In the genomic region with DNA sequence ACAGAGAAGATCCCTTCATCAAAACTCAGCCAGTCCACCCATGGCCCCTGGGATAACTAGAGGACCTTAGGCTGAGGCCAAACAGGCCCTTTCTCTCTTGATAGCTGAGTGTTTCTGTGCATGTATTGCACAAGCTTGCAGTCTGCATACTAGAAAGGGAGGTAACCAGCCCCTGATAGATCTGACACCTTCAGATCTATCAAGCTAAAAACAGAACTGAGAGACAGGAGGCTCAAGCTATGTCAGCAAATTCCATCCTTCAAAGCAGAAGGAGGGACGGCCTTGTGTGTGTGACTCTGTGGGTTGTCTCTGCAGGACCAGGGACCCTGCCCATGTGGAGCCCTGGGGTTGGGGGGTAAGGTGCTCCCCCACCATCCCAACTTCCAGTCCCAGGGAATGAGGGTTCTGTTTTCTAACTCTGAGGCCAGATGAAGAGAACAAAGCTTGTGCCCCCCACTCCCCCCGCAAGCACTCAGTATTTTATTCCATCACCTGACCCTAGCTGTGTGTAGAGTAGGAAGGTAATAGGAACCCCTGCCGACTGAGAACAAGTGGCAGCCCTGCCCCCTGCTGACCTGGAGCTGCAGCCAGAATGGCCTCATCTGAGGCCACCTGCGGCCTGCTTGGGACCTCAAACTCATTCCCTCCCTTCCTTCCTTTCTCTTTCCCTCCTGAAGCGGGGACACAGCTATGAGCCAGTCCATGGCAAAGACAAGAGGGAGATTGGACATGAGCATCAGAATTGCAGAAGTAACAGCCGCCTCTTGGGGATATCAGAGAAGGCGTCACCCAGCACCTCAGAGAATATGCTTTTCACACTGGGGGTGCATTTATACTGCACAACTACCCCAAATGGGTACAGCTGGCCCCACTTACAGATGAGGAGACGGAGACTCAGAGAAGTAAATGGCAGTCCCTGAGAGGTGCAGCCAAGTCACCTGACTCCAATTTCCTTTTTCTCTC, we compare ENCODE assay signal across 12 cellular contexts.
A peak's percentile ranks its signal among the peaks of the same experiment; 100 is the strongest.
DNase-seq lines count a peak whose midpoint lies in the region; ATAC-seq and TF ChIP-seq lines count a peak whose summit lies in the region.
"Had no signal": no experiment of that assay in that cellular context is flagged by ENCODE, and none has a peak within 500 bp of the region (broad histone marks: within the 10 kb centered on the region; RNA-seq: fewer than 3 reads in every experiment).

No MANE protein-coding gene starts in this region.

- peak; percentile 50 for DNase-seq in GM13976 (ENCODE audit: low spot score)
- no peak for DNase-seq in WTC11 (ENCODE audit: low spot score)
- no peak for DNase-seq in osteocyte (ENCODE audit: extremely low spot score, unreplicated experiment)
- no peak for DNase-seq in KG1 (lab: John Stamatoyannopoulos, UW)
- DNase-seq: effector CD8-positive, alpha-beta T cell; NCI-H2081 treated with DMSO at 0.1 percent for 48 hours; SHP77 treated with DMSO at 0.1 percent for 48 hours had no signal

- H3K9me3 Mint-ChIP-seq in IgD-negative memory B cell (no peaks in the 10 kb centered on the region), WTC11 (no peaks in the 10 kb centered on the region), osteocyte (ENCODE audit: unreplicated experiment) (no peaks in the 10 kb centered on the region)
- H3K9me3 Mint-ChIP-seq: stimulated activated naive CD8-positive, alpha-beta T cell treated with anti-CD3 and anti-CD28 coated beads, Interleukin-15, Interleukin-2, amounts not matched to agents 100 ng/mL and 50 ng/mL, for 24 hours had no signal

- H2AFZ ChIP-seq in parathyroid adenoma = peak overlapping the region; percentile 17

- POLR2A ChIA-PET in WTC11 (lab: Charles Lee) = no interaction called here

- ATAC-seq in WTC11 (peak; percentile 8; the same call in 1 of the 2 replicates), GM21825 (IDR thresholded peaks at IDR 0.05; ENCODE audit: unreplicated experiment) (no peak)

- H3K4me1 ChIP-seq in parathyroid adenoma = peaks cover 28% of the 10 kb centered on the region

- TF ChIP-seq CTCF in GM13976 (IDR thresholded peaks at IDR 0.05; ENCODE audit: borderline replicate concordance, control extremely low read depth, extremely low read depth, insufficient read depth, missing control alignments) (no peak), WTC11 (IDR thresholded peaks at IDR 0.05) (no peak), parathyroid adenoma (IDR thresholded peaks at IDR 0.05) (no peak), osteocyte (IDR thresholded peaks at IDR 0.05) (no peak)

- peaks cover 1% of the 10 kb centered on the region for H3K36me3 Mint-ChIP-seq in IgD-negative memory B cell
- H3K36me3 Mint-ChIP-seq in WTC11 = no peaks in the 10 kb centered on the region
- H3K36me3 Mint-ChIP-seq in osteocyte (ENCODE audit: unreplicated experiment) = no peaks in the 10 kb centered on the region

- H3K79me2 ChIP-seq in parathyroid adenoma = no peaks in the 10 kb centered on the region

- no peak overlapping the region for H3K4me2 ChIP-seq in parathyroid adenoma (ENCODE audit: low read length)

- peak overlapping the region in 3 of 4 donors; percentile 27 to 73 (median 67) for H3K4me3 Mint-ChIP-seq in IgD-negative memory B cell
- no peak overlapping the region for H3K4me3 Mint-ChIP-seq in WTC11
- no peak overlapping the region for H3K4me3 Mint-ChIP-seq in osteocyte (ENCODE audit: unreplicated experiment)
- H3K4me3 Mint-ChIP-seq: stimulated activated naive CD8-positive, alpha-beta T cell treated with anti-CD3 and anti-CD28 coated beads, Interleukin-15, Interleukin-2, amounts not matched to agents 100 ng/mL and 50 ng/mL, for 24 hours had no signal

- no peak overlapping the region for H3K4me3 ChIP-seq in parathyroid adenoma (ENCODE audit: low read depth, low read length)
- H3K4me3 ChIP-seq: lung had no signal

- no peak overlapping the region for H3K27ac ChIP-seq in parathyroid adenoma

- H3K4me1 Mint-ChIP-seq in IgD-negative memory B cell (peaks cover 45 to 52% (median 49%) of the 10 kb centered on the region in 3 donors), WTC11 (peaks cover 48% of the 10 kb centered on the region), osteocyte (ENCODE audit: unreplicated experiment) (no peaks in the 10 kb centered on the region)

- peaks cover 1% of the 10 kb centered on the region for H3K27me3 Mint-ChIP-seq in IgD-negative memory B cell
- no peaks in the 10 kb centered on the region for H3K27me3 Mint-ChIP-seq in WTC11 (ENCODE audit: low read depth)
- H3K27me3 Mint-ChIP-seq in osteocyte (ENCODE audit: unreplicated experiment) = peaks cover 3% of the 10 kb centered on the region
- H3K27me3 Mint-ChIP-seq: stimulated activated naive CD8-positive, alpha-beta T cell treated with anti-CD3 and anti-CD28 coated beads, Interleukin-15, Interleukin-2, amounts not matched to agents 100 ng/mL and 50 ng/mL, for 24 hours had no signal

- no peaks in the 10 kb centered on the region for H3K27me3 ChIP-seq in parathyroid adenoma (ENCODE audit: control insufficient read depth, insufficient read depth, low read length)

- H3K36me3 ChIP-seq in parathyroid adenoma (ENCODE audit: control insufficient read depth, insufficient read depth, low read length) = no peaks in the 10 kb centered on the region

- no peak overlapping the region for H3K9ac ChIP-seq in parathyroid adenoma

- CTCF ChIA-PET in WTC11 (lab: Charles Lee) = interaction anchor here (0.6 to 1.8 kb wide), 13 partner anchors 8 to 1166 kb away, joined by 3 to 16 read pairs (median 4); no protein-coding TSS in a partner anchor

- in situ Hi-C loops in GM13976 (cut with MboI; ENCODE audit: low sequenced_read_pairs, unreplicated experiment) = no loop called here

- H3K27ac Mint-ChIP-seq in IgD-negative memory B cell = peak overlapping the region; percentile 84 to 96 (median 93)
- no peak overlapping the region for H3K27ac Mint-ChIP-seq in WTC11
- H3K27ac Mint-ChIP-seq in osteocyte (ENCODE audit: unreplicated experiment) = no peak overlapping the region
- H3K27ac Mint-ChIP-seq: stimulated activated naive CD8-positive, alpha-beta T cell treated with anti-CD3 and anti-CD28 coated beads, Interleukin-15, Interleukin-2, amounts not matched to agents 100 ng/mL and 50 ng/mL, for 24 hours had no signal

- H3K9me3 ChIP-seq in parathyroid adenoma (ENCODE audit: control insufficient read depth, low read length) = no peaks in the 10 kb centered on the region

TF ChIP-seq in WTC11, 78 proteins besides CTCF, POLR2A, EP300 and RAD21:
- peak; percentile 93 for TF ChIP-seq ZNF423 (CRISPR knock-in tag; IDR thresholded peaks at IDR 0.05)
- TF ChIP-seq GABPB1 (CRISPR knock-in tag; IDR thresholded peaks at IDR 0.05) = no peak
- TF ChIP-seq, protein P1, sequence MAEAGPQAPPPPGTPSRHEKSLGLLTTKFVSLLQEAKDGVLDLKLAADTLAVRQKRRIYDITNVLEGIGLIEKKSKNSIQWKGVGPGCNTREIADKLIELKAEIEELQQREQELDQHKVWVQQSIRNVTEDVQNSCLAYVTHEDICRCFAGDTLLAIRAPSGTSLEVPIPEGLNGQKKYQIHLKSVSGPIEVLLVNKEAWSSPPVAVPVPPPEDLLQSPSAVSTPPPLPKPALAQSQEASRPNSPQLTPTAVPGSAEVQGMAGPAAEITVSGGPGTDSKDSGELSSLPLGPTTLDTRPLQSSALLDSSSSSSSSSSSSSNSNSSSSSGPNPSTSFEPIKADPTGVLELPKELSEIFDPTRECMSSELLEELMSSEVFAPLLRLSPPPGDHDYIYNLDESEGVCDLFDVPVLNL (CRISPR knock-in tag; IDR thresholded peaks at IDR 0.05; ENCODE audit: borderline replicate concordance, low read depth) = no peak
- no peak for TF ChIP-seq NR2C2 (CRISPR knock-in tag; IDR thresholded peaks at IDR 0.05)
- no peak for TF ChIP-seq NR1H2 (CRISPR knock-in tag; IDR thresholded peaks at IDR 0.05)
- TF ChIP-seq USF2 (CRISPR knock-in tag; IDR thresholded peaks at IDR 0.05) = 0 out of 2 replicates have a peak, but pooled peaks have one; percentile 22
- TF ChIP-seq SP1 (CRISPR knock-in tag; conservative IDR thresholded peaks at IDR 0.05) = no peak
- no peak for TF ChIP-seq ZNF416 (CRISPR knock-in tag; IDR thresholded peaks at IDR 0.05)

Comparison
In these comparisons a context has a peak if more than half of its experiments do, and no peak if none do; other contexts are left out.
1. H3K27ac Mint-ChIP-seq: peak in IgD-negative memory B cell (3 of 3); none in WTC11 (single experiment) and osteocyte (single experiment).
2. H3K4me3 Mint-ChIP-seq: peak in IgD-negative memory B cell (3 of 4); none in WTC11 (single experiment) and osteocyte (single experiment).